ENCODE assay signal across 16 cellular contexts in the genomic region with DNA sequence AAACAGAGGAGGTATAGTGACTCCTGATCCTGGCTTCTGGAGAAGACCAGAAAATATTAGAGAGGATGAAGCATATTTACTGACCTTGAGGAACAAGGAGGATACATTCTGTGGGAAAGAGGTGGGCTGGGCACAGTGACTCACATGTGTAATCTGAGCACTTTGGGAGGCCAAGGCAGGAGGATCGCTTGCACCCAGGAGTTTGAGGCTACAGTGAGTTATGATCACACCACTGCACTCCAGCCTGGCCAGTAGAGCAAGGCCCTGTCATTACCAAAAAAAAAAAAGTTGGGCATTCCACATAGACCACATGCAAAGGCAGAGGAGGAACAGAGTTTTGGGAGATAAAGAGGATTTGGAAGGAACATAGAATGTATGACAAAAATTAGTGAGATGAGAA. TPM values are rescaled to one million over a fixed set of nuclear protein-coding genes. Genes with fewer than 3 reads are reported as not detected.
A peak's percentile ranks its signal among the peaks of the same experiment; 100 is the strongest.
DNase-seq lines count a peak whose midpoint lies in the region; ATAC-seq and TF ChIP-seq lines count a peak whose summit lies in the region.
"Had no signal": no experiment of that assay in that cellular context is flagged by ENCODE, and none has a peak within 500 bp of the region (broad histone marks: within the 10 kb centered on the region; RNA-seq: fewer than 3 reads in every experiment).

No MANE protein-coding gene starts in this region.

- ATAC-seq in stimulated activated naive CD8-positive, alpha-beta T cell treated with anti-CD3 and anti-CD28 coated beads, Interleukin-15, amount 100 ng/mL, for 72 hours = no peak
- no peak for ATAC-seq in stimulated activated naive CD8-positive, alpha-beta T cell treated with anti-CD3 and anti-CD28 coated beads, Interleukin-15, Interleukin-2, amounts not matched to agents 100 U/mL and 50 U/mL, for 24 hours
- no peak for ATAC-seq in T-helper 17 cell

- no peak for DNase-seq in stimulated activated naive CD8-positive, alpha-beta T cell treated with anti-CD3 and anti-CD28 coated beads, Interleukin-15, amount 100 ng/mL, for 72 hours
- no peak for DNase-seq in stimulated activated naive CD8-positive, alpha-beta T cell treated with anti-CD3 and anti-CD28 coated beads, Interleukin-15, Interleukin-2, amounts not matched to agents 100 U/mL and 50 U/mL, for 24 hours
- DNase-seq in T-helper 17 cell = no peak
- peak; percentile 41 for DNase-seq in spleen
- no peak for DNase-seq in HEK293T (ENCODE audit: extremely low spot score)
- no peak for DNase-seq in NCI-H2029 treated with DMSO at 0.1 percent for 48 hours (lab: John Stamatoyannopoulos, UW)
- no peak for DNase-seq in PC-9
- DNase-seq: C1 segment of cervical spinal cord; CD4-positive, alpha-beta memory T cell; DMS153; DMS79 treated with DMSO at 0.1 percent for 48 hours; EL had no signal

- WGBS in spleen, 5 donors = 42 to 92% (median 74%) methylated on average over 1 of the region's 1 CpG

- no peaks in the 10 kb centered on the region for H3K9me2 ChIP-seq in PC-9 (ENCODE audit: insufficient read depth)

- TF ChIP-seq CTCF in spleen (IDR thresholded peaks at IDR 0.05 in 8 of 11, conservative IDR thresholded peaks at IDR 0.05 in 3 of 11) (no peak), PC-9 (conservative IDR thresholded peaks at IDR 0.05) (no peak)

- H3K4me3 Mint-ChIP-seq in stimulated activated naive CD8-positive, alpha-beta T cell treated with anti-CD3 and anti-CD28 coated beads, Interleukin-15, amount 100 ng/mL, for 72 hours = no peak overlapping the region
- peak overlapping the region; percentile 71 for H3K4me3 Mint-ChIP-seq in T-helper 17 cell

- H3K4me1 Mint-ChIP-seq in stimulated activated naive CD8-positive, alpha-beta T cell treated with anti-CD3 and anti-CD28 coated beads, Interleukin-15, amount 100 ng/mL, for 72 hours = peaks cover 16% of the 10 kb centered on the region
- H3K4me1 Mint-ChIP-seq in T-helper 17 cell = peaks cover 23% of the 10 kb centered on the region

- no peaks in the 10 kb centered on the region for H3K9me3 ChIP-seq in T-helper 17 cell (ENCODE audit: control insufficient read depth, low read length, poor library complexity, severe bottlenecking)
- no peaks in the 10 kb centered on the region for H3K9me3 ChIP-seq in spleen
- no peaks in the 10 kb centered on the region for H3K9me3 ChIP-seq in PC-9 (ENCODE audit: insufficient read depth, low read depth)
- H3K9me3 ChIP-seq: HAP-1 had no signal

- intact Hi-C loops in spleen (cut with DNase I; ENCODE audit: low total_unique reads) = no loop called here
- intact Hi-C loops in PC-9 (cut with micrococcal nuclease; ENCODE audit: unreplicated experiment) = loop anchor here (5.0 kb wide), 2 partner anchors 77 to 257 kb away; partner anchors contain the start of gene RAB18

- no peak overlapping the region for H3K4me2 ChIP-seq in PC-9

- H3K9me3 Mint-ChIP-seq in stimulated activated naive CD8-positive, alpha-beta T cell treated with anti-CD3 and anti-CD28 coated beads, Interleukin-15, amount 100 ng/mL, for 72 hours = no peaks in the 10 kb centered on the region
- H3K9me3 Mint-ChIP-seq: IgD-negative memory B cell had no signal

- H3K27me3 ChIP-seq in spleen (replicated peaks in 1 of 7) (no peaks in the 10 kb centered on the region), PC-9 (ENCODE audit: insufficient read depth, low read depth) (no peaks in the 10 kb centered on the region)

- TF ChIP-seq POLR2A in spleen (IDR thresholded peaks at IDR 0.05) = no peak

- peak overlapping the region; percentile 28 to 40 for H3K27ac Mint-ChIP-seq in stimulated activated naive CD8-positive, alpha-beta T cell treated with anti-CD3 and anti-CD28 coated beads, Interleukin-15, amount 100 ng/mL, for 72 hours
- no peak overlapping the region for H3K27ac Mint-ChIP-seq in T-helper 17 cell
- H3K27ac Mint-ChIP-seq: B cell had no signal

- POLR2A ChIA-PET in HEK293T (lab: Yijun Ruan, JAX) (no interaction called here), PC-9 (lab: Charles Lee; ENCODE audit: unreplicated experiment) (no interaction called here)

- no TSS peak for BruUV-seq in PC-9 (replicated peaks; lab: Mats Ljungman, UMichigan)

- CTCF ChIA-PET in HEK293T (lab: Yijun Ruan, JAX) = no interaction called here
- CTCF ChIA-PET in PC-9 (lab: Charles Lee) = no interaction called here

- H3K4me1 ChIP-seq in spleen (peaks cover 0 to 23% (median 20%) of the 10 kb centered on the region in 6 donors), PC-9 (replicated peaks; ENCODE audit: insufficient read depth) (peaks cover 7% of the 10 kb centered on the region; the same call in 1 of the 2 replicates)

- H3F3A ChIP-seq in PC-9 (ENCODE audit: insufficient read depth, low read depth) = peaks cover 22% of the 10 kb centered on the region

- H2AFZ ChIP-seq in PC-9 = no peak overlapping the region

- no peaks in the 10 kb centered on the region for H3K27me3 Mint-ChIP-seq in stimulated activated naive CD8-positive, alpha-beta T cell treated with anti-CD3 and anti-CD28 coated beads, Interleukin-15, amount 100 ng/mL, for 72 hours
- H3K27me3 Mint-ChIP-seq in T-helper 17 cell = no peaks in the 10 kb centered on the region
- H3K27me3 Mint-ChIP-seq: B cell, IgD-negative memory B cell had no signal

- H3K36me3 ChIP-seq in spleen (no peaks in the 10 kb centered on the region), PC-9 (ENCODE audit: low read depth) (no peaks in the 10 kb centered on the region)
- H3K36me3 ChIP-seq: HAP-1 had no signal

- no peaks in the 10 kb centered on the region for H3K36me3 Mint-ChIP-seq in T-helper 17 cell (ENCODE audit: low read depth)
- H3K36me3 Mint-ChIP-seq: IgD-negative memory B cell had no signal

- no peak overlapping the region for H3K4me3 ChIP-seq in spleen
- H3K4me3 ChIP-seq in PC-9 = no peak overlapping the region
- H3K4me3 ChIP-seq: HAP-1 had no signal

- H3K79me2 ChIP-seq in PC-9 (ENCODE audit: low read depth) = no peaks in the 10 kb centered on the region; the same call in 1 of the 2 replicates

- H4K20me1 ChIP-seq in PC-9 (ENCODE audit: insufficient read depth) = no peaks in the 10 kb centered on the region

- no peak overlapping the region for H3K27ac ChIP-seq in spleen
- no peak overlapping the region for H3K27ac ChIP-seq in PC-9
- H3K27ac ChIP-seq: HL-60 had no signal

TF ChIP-seq in HEK293T, 16 proteins besides CTCF, POLR2A, EP300 and RAD21:
- TF ChIP-seq L3MBTL2 (conservative IDR thresholded peaks at IDR 0.05) (no peak), ELF4 (IDR thresholded peaks at IDR 0.05) (no peak), FOXK2 (IDR thresholded peaks at IDR 0.05) (no peak), SUZ12 (IDR thresholded peaks at IDR 0.05) (no peak), CTBP1 (IDR thresholded peaks at IDR 0.05; ENCODE audit: borderline replicate concordance) (no peak), TARDBP (IDR thresholded peaks at IDR 0.05) (no peak), BHLHE40 (IDR thresholded peaks at IDR 0.05; ENCODE audit: borderline replicate concordance) (no peak), HDGF (IDR thresholded peaks at IDR 0.05; ENCODE audit: borderline replicate concordance) (no peak), FOXM1 (IDR thresholded peaks at IDR 0.05; ENCODE audit: borderline replicate concordance) (no peak), NFRKB (IDR thresholded peaks at IDR 0.05) (no peak), FOXA1 (IDR thresholded peaks at IDR 0.05) (no peak)
- TF ChIP-seq, protein P1, sequence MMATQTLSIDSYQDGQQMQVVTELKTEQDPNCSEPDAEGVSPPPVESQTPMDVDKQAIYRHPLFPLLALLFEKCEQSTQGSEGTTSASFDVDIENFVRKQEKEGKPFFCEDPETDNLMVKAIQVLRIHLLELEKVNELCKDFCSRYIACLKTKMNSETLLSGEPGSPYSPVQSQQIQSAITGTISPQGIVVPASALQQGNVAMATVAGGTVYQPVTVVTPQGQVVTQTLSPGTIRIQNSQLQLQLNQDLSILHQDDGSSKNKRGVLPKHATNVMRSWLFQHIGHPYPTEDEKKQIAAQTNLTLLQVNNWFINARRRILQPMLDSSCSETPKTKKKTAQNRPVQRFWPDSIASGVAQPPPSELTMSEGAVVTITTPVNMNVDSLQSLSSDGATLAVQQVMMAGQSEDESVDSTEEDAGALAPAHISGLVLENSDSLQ (IDR thresholded peaks at IDR 0.05) = no peak

RNA-seq across cellular contexts. Expression of gene ACBD5, which starts 4.4 kb away (rescaled TPM):
- total RNA-seq in T-helper 17 cell (10 to 100 TPM; 16.4 to 22.0 TPM), spleen (10 to 100 TPM; 20.8 to 31.2 (median 23.7) TPM), PC-9 (2021) (17.0 and 17.2 TPM in 2 replicates)
- polyA plus RNA-seq in spleen = 10 to 100 TPM in 1 of 3 donors, 1 to 10 TPM in 2; 7.7 to 12.6 (median 8.4) TPM
